ENCODE assay signal across 1 cellular context in the genomic region with DNA sequence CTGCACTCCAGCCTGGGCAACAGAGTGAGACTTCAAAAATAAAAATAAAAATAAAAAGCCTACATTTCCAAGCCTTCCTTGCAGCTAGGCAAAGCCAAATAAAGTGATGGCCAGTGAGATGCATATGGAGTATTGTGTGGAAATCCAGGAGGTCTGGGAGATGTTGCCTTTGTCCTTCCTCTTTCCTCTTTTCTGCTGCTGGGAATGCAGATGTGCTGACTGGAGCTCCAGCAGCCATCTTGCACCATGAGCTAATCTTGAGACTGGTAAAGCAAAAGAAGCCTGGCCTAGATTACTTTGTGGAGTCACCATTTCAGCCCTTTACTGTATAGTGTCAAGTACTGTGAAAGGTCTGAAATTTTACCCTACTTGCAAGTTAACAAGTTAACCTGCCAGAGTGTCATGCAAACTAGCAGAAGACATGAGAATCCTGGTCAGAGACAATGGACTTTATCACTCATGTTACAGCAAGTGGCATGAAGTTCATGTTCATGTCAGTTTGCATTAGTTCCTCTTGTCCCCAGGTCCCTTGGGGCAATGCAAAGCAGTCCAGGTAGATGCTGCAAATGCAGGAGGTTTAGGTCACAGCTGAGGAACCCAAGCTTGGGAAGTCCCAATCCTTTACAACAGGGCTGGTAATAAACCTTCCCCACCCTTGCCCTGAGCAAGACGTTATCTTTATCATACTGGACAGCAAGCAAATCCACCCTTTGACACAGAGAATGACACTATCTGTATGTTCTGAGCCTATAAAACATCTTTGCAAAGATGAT.
TF ChIP-seq lines count a peak whose summit lies in the region.

No MANE protein-coding gene starts in this region.

TF ChIP-seq in H1, 55 proteins besides CTCF, POLR2A, EP300 and RAD21:
- peak; percentile 55; the same call in 1 of the 2 replicates for TF ChIP-seq KDM1A (IDR thresholded peaks at IDR 0.05; ENCODE audit: borderline replicate concordance, low read length)
- TF ChIP-seq KDM4A (IDR thresholded peaks at IDR 0.05; ENCODE audit: low read depth, low read length, severe bottlenecking) = no peak
